8 cellular contexts compared by ENCODE assay signal in the genomic region with DNA sequence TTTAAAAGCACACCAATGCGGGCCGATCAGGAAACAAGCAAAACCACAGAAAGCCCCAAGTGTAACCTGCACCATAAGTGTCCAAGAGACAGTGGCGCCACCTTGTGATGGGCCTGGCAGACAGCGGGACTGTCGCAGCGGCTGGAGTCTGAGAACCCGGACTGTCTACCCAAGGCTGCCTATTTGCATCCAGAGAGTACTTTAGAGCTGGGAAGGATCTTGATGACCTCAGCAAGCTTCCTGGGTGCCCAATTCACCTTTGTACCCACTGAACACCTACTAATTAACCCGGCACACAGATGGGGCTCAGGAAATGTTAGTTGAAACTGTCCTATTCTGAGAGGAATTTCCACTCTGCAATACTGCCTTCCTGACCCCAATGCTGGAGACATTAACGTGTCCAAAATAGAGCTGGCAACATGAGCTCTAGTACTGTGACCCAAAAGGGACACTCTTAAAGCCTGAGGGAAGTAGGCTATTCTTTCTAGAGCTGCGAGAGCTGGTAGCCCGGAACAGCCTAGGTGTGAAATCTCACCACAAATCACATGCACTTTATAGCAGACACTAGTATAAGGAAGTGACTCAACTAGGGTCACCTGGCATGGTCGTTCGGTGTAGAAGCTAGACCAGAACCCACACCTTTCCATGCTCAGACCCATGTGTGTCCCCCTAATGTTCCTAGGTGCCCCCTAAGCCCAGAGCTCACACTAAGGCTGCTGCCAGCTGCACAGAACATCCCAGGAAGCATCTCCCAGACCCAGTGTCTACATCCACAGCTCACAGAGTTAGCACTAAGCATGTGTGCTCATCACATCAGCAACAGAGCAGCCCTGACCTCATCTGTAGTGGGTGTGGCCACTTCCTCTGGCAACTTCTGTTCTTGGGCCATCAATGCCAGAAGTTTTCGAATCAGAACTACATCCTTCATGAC. TPM values are rescaled to one million over a fixed set of nuclear protein-coding genes. Genes with fewer than 3 reads are reported as not detected.
DNase-seq lines count a peak whose midpoint lies in the region; ATAC-seq and TF ChIP-seq lines count a peak whose summit lies in the region.

No MANE protein-coding gene starts in this region.

- H3K9me3 ChIP-seq in Panc1 (ENCODE audit: control insufficient read depth, insufficient read depth, low read depth, low read length) (no peaks in the 10 kb centered on the region), neural progenitor cell (ENCODE audit: low read depth) (no peaks in the 10 kb centered on the region)

- BruUV-seq in Panc1 (replicated peaks; lab: Mats Ljungman, UMichigan) = no TSS peak

- DNase-seq in DMS153 (lab: John Stamatoyannopoulos, UW) (peak; percentile 40), HL-60 (ENCODE audit: low read depth in 1 of 2, low spot score in 1 of 2) (peak in 1 of 2 experiments; percentile 76), Panc1 (ENCODE audit: low read depth, low spot score) (peak; percentile 25), fibroblast of gingiva (ENCODE audit: low read depth) (peak; percentile 62), neural progenitor cell (ENCODE audit: low spot score) (peak; percentile 81), stromal cell of bone marrow (ENCODE audit: low read depth) (peak; percentile 43)
- peak; percentile 83 to 85 for DNase-seq in activated T-cell treated with anti-CD3 and anti-CD28 coated beads, Interleukin-2, amount 50 U/mL, for 48 hours

- CTCF ChIA-PET in Panc1 (lab: Charles Lee) = interaction anchor here (0.8 to 1.7 kb wide), 2 partner anchors 191 to 253 kb away, joined by 3 to 12 read pairs; no protein-coding TSS in a partner anchor

- H2AFZ ChIP-seq in neural progenitor cell (replicated peaks) = no peak overlapping the region

- TF ChIP-seq CTCF in HL-60 (IDR thresholded peaks at IDR 0.05; ENCODE audit: insufficient read depth, low read length) (peak; percentile 78), Panc1 (IDR thresholded peaks at IDR 0.05) (peak; percentile 85), neural progenitor cell (IDR thresholded peaks at IDR 0.05) (peak; percentile 85)

- no peak overlapping the region for H3K9ac ChIP-seq in neural progenitor cell

- no peaks in the 10 kb centered on the region for H3K4me1 Mint-ChIP-seq in neural progenitor cell

- peak; percentile 33 for ATAC-seq in GM21360 (IDR thresholded peaks at IDR 0.05; ENCODE audit: unreplicated experiment)
- peak; percentile 86 for ATAC-seq in Panc1

- no peaks in the 10 kb centered on the region for H3F3A ChIP-seq in neural progenitor cell (ENCODE audit: low read depth)

- H3K36me3 Mint-ChIP-seq in neural progenitor cell = peaks cover 4% of the 10 kb centered on the region

- no peaks in the 10 kb centered on the region for H3K4me1 ChIP-seq in Panc1 (ENCODE audit: control insufficient read depth, insufficient read depth, low read length)
- no peaks in the 10 kb centered on the region for H3K4me1 ChIP-seq in neural progenitor cell

- H3K36me3 ChIP-seq in Panc1 (ENCODE audit: control insufficient read depth, insufficient read depth, low read length) = peaks cover 18% of the 10 kb centered on the region
- no peaks in the 10 kb centered on the region for H3K36me3 ChIP-seq in neural progenitor cell

- intact Hi-C loops in Panc1 (cut with micrococcal nuclease; ENCODE audit: unreplicated experiment) = loop anchor here (5.0 kb wide), 1 partner anchor 253 kb away; no protein-coding TSS in a partner anchor

- H3K27ac ChIP-seq in HL-60 (replicated peaks) (no peak overlapping the region; the same call in 1 of the 2 replicates), Panc1 (ENCODE audit: low read length) (no peak overlapping the region), neural progenitor cell (no peak overlapping the region)

- H3K79me2 ChIP-seq in neural progenitor cell (ENCODE audit: low read depth) = no peaks in the 10 kb centered on the region

- no peaks in the 10 kb centered on the region for H3K9me3 Mint-ChIP-seq in neural progenitor cell

- H3K4me3 ChIP-seq in HL-60 (replicated peaks; ENCODE audit: insufficient read depth, low read length) (no peak overlapping the region), Panc1 (ENCODE audit: low read depth in 2 of 2, low read length in 2 of 2) (no peak overlapping the region), neural progenitor cell (no peak overlapping the region)

- POLR2A ChIA-PET in Panc1 (lab: Charles Lee) = no interaction called here

- H3K27me3 Mint-ChIP-seq in neural progenitor cell (ENCODE audit: insufficient read depth, low read depth) = no peaks in the 10 kb centered on the region

- H3K4me2 ChIP-seq in neural progenitor cell = no peak overlapping the region

- in situ Hi-C loops in Panc1 (cut with HindIII; ENCODE audit: low pct_unique_long_range_greater_than_20kb, low sequenced_read_pairs) = no loop called here

- H3K4me3 Mint-ChIP-seq in neural progenitor cell = no peak overlapping the region

- H3K27me3 ChIP-seq in HL-60 (ENCODE audit: insufficient read depth, poor library complexity, severe bottlenecking) (no peaks in the 10 kb centered on the region), Panc1 (ENCODE audit: control insufficient read depth, insufficient read depth, low read length) (no peaks in the 10 kb centered on the region), neural progenitor cell (no peaks in the 10 kb centered on the region)

- H4K20me1 ChIP-seq in neural progenitor cell (ENCODE audit: low read depth) = no peaks in the 10 kb centered on the region

- no peak overlapping the region for H3K27ac Mint-ChIP-seq in neural progenitor cell

RNA-seq across cellular contexts. Expression of gene POLR1A, which starts 25.4 kb away (rescaled TPM):
- total RNA-seq in Panc1 (2021; ENCODE audit: unreplicated experiment) (62.6 TPM), neural progenitor cell (ENCODE audit: low replicate concordance) (23.8 and 25.4 TPM in 2 replicates)
- polyA plus RNA-seq in Panc1 (2012; ENCODE audit: insufficient read length) = 76.1 TPM

RNA-seq across cellular contexts. Expression of gene PTCD3, which starts 25.8 kb away (rescaled TPM):
- 93.9 TPM for total RNA-seq in Panc1 (2021; ENCODE audit: unreplicated experiment)
- 50.7 TPM for polyA plus RNA-seq in Panc1 (2012; ENCODE audit: insufficient read length)
- 195 and 269 TPM in 2 replicates for total RNA-seq in neural progenitor cell (ENCODE audit: low replicate concordance)
